Comparison of ENCODE assay signal across 21 cellular contexts in the genomic region with DNA sequence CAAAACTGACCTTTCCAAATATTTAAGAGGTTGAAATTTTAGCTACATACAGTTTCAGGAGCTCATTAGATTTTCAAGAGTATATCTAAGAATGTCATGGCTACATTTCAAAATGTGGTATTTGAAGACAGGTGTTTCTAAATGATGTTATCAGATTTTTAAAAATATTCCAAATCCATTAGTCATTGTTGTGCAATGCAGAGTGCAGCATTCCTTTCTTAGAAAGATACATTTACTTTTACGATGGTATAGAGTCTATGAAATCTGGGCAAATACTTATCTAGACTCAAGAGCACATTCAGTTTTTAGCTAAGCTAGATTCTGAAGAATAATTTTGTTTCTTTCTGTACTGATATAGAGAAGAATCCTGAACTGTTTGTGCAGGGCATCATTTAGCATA.
"Had no signal": no experiment of that assay in that cellular context is flagged by ENCODE, and none has a peak within 500 bp of the region (broad histone marks: within the 10 kb centered on the region; RNA-seq: fewer than 3 reads in every experiment).

No MANE protein-coding gene starts in this region.

- DNase-seq: activated B cell treated with CpG ODN at 0.5 μM for 24 hours; activated CD4-positive, alpha-beta T cell treated with anti-CD3 and anti-CD28 coated beads for 36 hours; activated CD4-positive, alpha-beta T cell treated with anti-CD3 and anti-CD28 coated beads, Interleukin-2, amount 50 U/mL, for 4 hours; activated CD8-positive, alpha-beta memory T cell treated with anti-CD3 and anti-CD28 coated beads for 24 hours; activated CD8-positive, alpha-beta memory T cell treated with anti-CD3 and anti-CD28 coated beads, Interleukin-2, amount 50 U/mL, for 4 hours; activated naive CD4-positive, alpha-beta T cell; activated T-cell treated with anti-CD3 and anti-CD28 coated beads, Interleukin-2, amount 50 U/mL, for 24 hours; colonic mucosa; effector memory CD8-positive, alpha-beta T cell; foreskin melanocyte; left ventricle myocardium superior; nucleus accumbens; sigmoid colon; stimulated activated CD4-positive, alpha-beta T cell treated with anti-CD3 and anti-CD28 coated beads, Interleukin-2, amount 100 ng/mL, for 48 hours; stimulated activated CD8-positive, alpha-beta memory T cell treated with anti-CD3 and anti-CD28 coated beads, Interleukin-4, amount 100 ng/mL, for 48 hours; stimulated activated naive B cell treated with anti-CD40 and anti-IgM and Interleukin-4, amounts not matched to agents 10 μg/mL and 1 μg/mL and 100 μg/mL, for 72 hours; T-helper 17 cell; thyroid gland had no signal

- H3K27me3 ChIP-seq: colonic mucosa, dorsolateral prefrontal cortex, sigmoid colon, thyroid gland had no signal

- H3K9me3 ChIP-seq: colonic mucosa, sigmoid colon, thyroid gland had no signal

- H3K4me1 ChIP-seq: colonic mucosa, thyroid gland had no signal

- H3K27ac ChIP-seq: colonic mucosa, sigmoid colon, thyroid gland had no signal

- H3K36me3 ChIP-seq: colonic mucosa, sigmoid colon, thyroid gland had no signal

- H3K4me3 ChIP-seq: colonic mucosa, dorsolateral prefrontal cortex, sigmoid colon, thyroid gland had no signal

- ATAC-seq: activated CD4-positive, alpha-beta T cell treated with anti-CD3 and anti-CD28 coated beads for 36 hours; activated T-helper 17 cell treated with anti-CD3 and anti-CD28 coated beads, Interleukin-2, amount 50 U/mL, for 72 hours; effector memory CD8-positive, alpha-beta T cell; esophagus mucosa; left ventricle myocardium superior; stimulated activated naive B cell treated with anti-CD40 and anti-IgM and Interleukin-4, amounts not matched to agents 10 μg/mL and 1 μg/mL and 100 μg/mL, for 72 hours; T-helper 17 cell had no signal
